ENCODE assay signal across 8 cellular contexts in the genomic region with DNA sequence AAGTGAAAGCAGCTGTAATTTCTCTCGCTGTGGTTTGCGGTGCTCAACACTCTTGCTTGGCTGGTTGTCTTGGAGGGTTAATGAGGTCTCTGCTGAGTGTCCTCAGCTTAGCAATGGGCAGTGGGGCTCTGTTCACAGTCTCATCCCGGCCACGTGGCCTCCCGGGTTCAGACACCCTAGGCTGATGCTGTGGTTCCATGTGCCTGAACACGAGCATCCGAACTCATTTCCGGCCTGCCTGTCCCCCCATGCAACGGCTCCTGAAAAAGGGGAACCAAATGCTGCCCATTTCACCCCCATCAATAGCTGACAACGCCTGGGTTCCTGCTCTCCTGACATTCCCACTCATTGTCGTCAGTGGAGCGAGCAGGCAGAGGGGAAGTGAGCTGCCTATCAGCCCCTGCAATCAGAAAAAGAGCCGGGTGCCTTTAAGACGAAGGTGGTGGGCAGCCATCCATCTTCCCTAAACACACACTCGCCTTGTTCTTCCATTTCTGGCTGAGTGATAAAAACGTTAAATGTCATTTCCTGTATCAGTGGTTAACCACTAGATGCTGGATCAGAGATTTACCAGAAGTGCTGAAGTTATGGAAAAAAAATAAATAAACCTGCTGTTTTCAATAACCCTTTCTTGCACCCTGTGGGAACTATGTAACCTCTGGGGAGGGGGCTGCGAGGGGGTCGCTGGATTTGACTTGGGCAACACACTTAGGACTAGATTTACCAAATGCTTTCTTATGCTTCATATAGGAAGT.
DNase-seq lines count a peak whose midpoint lies in the region; ATAC-seq and TF ChIP-seq lines count a peak whose summit lies in the region.

No MANE protein-coding gene starts in this region.

- no peaks in the 10 kb centered on the region for H3K9me2 ChIP-seq in OCI-LY7 (ENCODE audit: insufficient read depth, low read length)

- no peak for TF ChIP-seq POLR2A in erythroblast (IDR thresholded peaks at IDR 0.05; ENCODE audit: low read length)

- ATAC-seq in HG02763 (IDR thresholded peaks at IDR 0.05; ENCODE audit: unreplicated experiment), result peak; percentile 40

- H3K27me3 ChIP-seq in smooth muscle cell (ENCODE audit: low read depth), result no peaks in the 10 kb centered on the region

- H3K4me3 ChIP-seq in OCI-LY7 (ENCODE audit: low read depth, low read length, poor library complexity, severe bottlenecking) (peak overlapping the region; percentile 29), smooth muscle cell (no peak overlapping the region)

- 46% methylated on average over 18 of the region's 18 CpGs for WGBS in smooth muscle cell (ENCODE audit: low lambda C conversion rate)

- H3K4me1 ChIP-seq in OCI-LY7 (ENCODE audit: insufficient read depth, low read length, poor library complexity, severe bottlenecking) (peaks cover 58% of the 10 kb centered on the region), smooth muscle cell (ENCODE audit: low read depth) (peaks cover 34% of the 10 kb centered on the region)

- no TSS peak for BruUV-seq in OCI-LY7 (replicated peaks; lab: Mats Ljungman, UMichigan)

- no peaks in the 10 kb centered on the region for H3K9me3 ChIP-seq in OCI-LY7 (ENCODE audit: low read length)
- H3K9me3 ChIP-seq in smooth muscle cell (replicated peaks; ENCODE audit: low read depth), result no peaks in the 10 kb centered on the region

- H3K36me3 ChIP-seq in OCI-LY7 (ENCODE audit: insufficient read depth, low read length) (no peaks in the 10 kb centered on the region), smooth muscle cell (ENCODE audit: low read depth) (no peaks in the 10 kb centered on the region)

- CTCF ChIA-PET in OCI-LY7 (lab: Charles Lee; ENCODE audit: unreplicated experiment), result interaction anchor here (1.1 to 1.2 kb wide), 3 partner anchors 11 to 23 kb away, joined by 4 to 7 read pairs (median 5); no protein-coding TSS in a partner anchor

- POLR2A ChIA-PET in OCI-LY7 (lab: Charles Lee), result interaction anchor here (0.6 to 1.7 kb wide), 6 partner anchors 8 to 711 kb away, joined by 3 to 4 read pairs (median 4); no protein-coding TSS in a partner anchor

- peaks cover 5% of the 10 kb centered on the region for H3F3A ChIP-seq in smooth muscle cell (ENCODE audit: low read depth)

- H3K9ac ChIP-seq in smooth muscle cell (ENCODE audit: low read depth), result no peak overlapping the region

- intact Hi-C loops in OCI-LY7 (cut with micrococcal nuclease; ENCODE audit: unreplicated experiment), result loop anchor here (2.0 kb wide), 1 partner anchor 14 kb away; no protein-coding TSS in a partner anchor

- H3K27ac ChIP-seq in OCI-LY7 (ENCODE audit: low read depth, low read length, poor library complexity, severe bottlenecking), result peak overlapping the region; percentile 67
- H3K27ac ChIP-seq in smooth muscle cell (ENCODE audit: low read depth), result peak overlapping the region; percentile 40

- in situ Hi-C loops in GM13976 (cut with MboI; ENCODE audit: low sequenced_read_pairs, unreplicated experiment), result no loop called here

- H2AFZ ChIP-seq in OCI-LY7 (ENCODE audit: low read length), result peak overlapping the region; percentile 79
- H2AFZ ChIP-seq in smooth muscle cell (ENCODE audit: low read depth), result peak overlapping the region; percentile 64

- TF ChIP-seq CTCF in GM13976 (IDR thresholded peaks at IDR 0.05; ENCODE audit: borderline replicate concordance, control extremely low read depth, extremely low read depth, insufficient read depth, missing control alignments) (no peak), OCI-LY7 (conservative IDR thresholded peaks at IDR 0.05; ENCODE audit: low read length) (no peak), smooth muscle cell (IDR thresholded peaks at IDR 0.05; ENCODE audit: borderline replicate concordance, insufficient read depth, poor library complexity, severe bottlenecking) (no peak)

- peak overlapping the region; percentile 65 for H3K4me2 ChIP-seq in OCI-LY7 (ENCODE audit: low read length)
- peak overlapping the region; percentile 71 for H3K4me2 ChIP-seq in smooth muscle cell

- H4K20me1 ChIP-seq in OCI-LY7 (ENCODE audit: insufficient read depth, low read length) (no peaks in the 10 kb centered on the region), smooth muscle cell (ENCODE audit: low read depth) (no peaks in the 10 kb centered on the region)

- DNase-seq in GM13976 (ENCODE audit: low spot score), result peak; percentile 69
- peak; percentile 79 for DNase-seq in OCI-LY7 (ENCODE audit: low spot score)
- peak; percentile 61 for DNase-seq in activated naive CD4-positive, alpha-beta T cell treated with anti-CD3 and anti-CD28 coated beads, Interleukin-2, amount 50 U/mL, for 16 hours
- peak; percentile 20 to 60 for DNase-seq in hippocampal formation (lab: John Stamatoyannopoulos, UW)
- no peak for DNase-seq in smooth muscle cell (lab: John Stamatoyannopoulos, UW; ENCODE audit: unreplicated experiment)
- DNase-seq in erythroblast (lab: John Stamatoyannopoulos, UW), result no peak
- DNase-seq in SHP77 (lab: John Stamatoyannopoulos, UW), result no peak

- H3K79me2 ChIP-seq in OCI-LY7 (ENCODE audit: insufficient read depth, low read depth, low read length), result no peaks in the 10 kb centered on the region
- H3K79me2 ChIP-seq in smooth muscle cell (ENCODE audit: low read depth), result no peaks in the 10 kb centered on the region

Comparison
In these comparisons a context has a peak if more than half of its experiments do, and no peak if none do; other contexts are left out.
1. DNase-seq: peak in GM13976 (single experiment), OCI-LY7 (single experiment), activated naive CD4-positive, alpha-beta T cell treated with anti-CD3 and anti-CD28 coated beads, Interleukin-2, amount 50 U/mL, for 16 hours (single experiment) and hippocampal formation (2 of 2); none in smooth muscle cell (single experiment), erythroblast (0 of 2) and SHP77 (0 of 2).